ENCODE assay signal across 1 cellular context in genomic region chr5:117245130-117245529, GRCh38.
TF ChIP-seq lines count a peak whose summit lies in the region.

No MANE protein-coding gene starts in this region.

TF ChIP-seq in GM23338, 12 proteins besides CTCF, POLR2A, EP300 and RAD21 (continued from another document):
- TF ChIP-seq ZNF114 (CRISPR knock-in tag; IDR thresholded peaks at IDR 0.05) (no peak), ZNF331 (CRISPR knock-in tag; IDR thresholded peaks at IDR 0.05; ENCODE audit: low read depth) (no peak), ETS1 (IDR thresholded peaks at IDR 0.05) (no peak), STAT1 (IDR thresholded peaks at IDR 0.05; ENCODE audit: unreplicated experiment) (no peak)
